22 cellular contexts compared by ENCODE assay signal in genomic region chr15:59150185-59150584, GRCh38. TPM values are rescaled to one million over a fixed set of nuclear protein-coding genes. Genes with fewer than 3 reads are reported as not detected.
DNase-seq lines count a peak whose midpoint lies in the region; ATAC-seq and TF ChIP-seq lines count a peak whose summit lies in the region.
"Had no signal": no experiment of that assay in that cellular context is flagged by ENCODE, and none has a peak within 500 bp of the region (broad histone marks: within the 10 kb centered on the region; RNA-seq: fewer than 3 reads in every experiment).

No MANE protein-coding gene starts in this region.

- no peaks in the 10 kb centered on the region for H4K20me1 ChIP-seq in OCI-LY1 (ENCODE audit: insufficient read depth, low read length)

- no peaks in the 10 kb centered on the region for H3K9me3 ChIP-seq in OCI-LY1 (ENCODE audit: low read length)
- H3K9me3 ChIP-seq: Caco-2 had no signal

- TF ChIP-seq CTCF in OCI-LY1 (IDR thresholded peaks at IDR 0.05; ENCODE audit: low read length), result no peak
- no peak for TF ChIP-seq CTCF in dorsolateral prefrontal cortex (IDR thresholded peaks at IDR 0.05 in 54 of 56, conservative IDR thresholded peaks at IDR 0.05 in 2 of 56; ENCODE audit: low read depth in 1 of 56, partially characterized antibody in 56 of 56)

- no peak overlapping the region for H3K4me2 ChIP-seq in OCI-LY1 (ENCODE audit: low read length)

- H3K27ac ChIP-seq in OCI-LY1 (ENCODE audit: low read depth, low read length, poor library complexity, severe bottlenecking), result peak overlapping the region; percentile 35
- peak overlapping the region in 50 of 59 donors; percentile 11 to 90 (median 72) for H3K27ac ChIP-seq in dorsolateral prefrontal cortex
- H3K27ac ChIP-seq in temporal lobe (ENCODE audit: low read depth, low read length), result peak overlapping the region; percentile 70
- H3K27ac ChIP-seq: RWPE1 had no signal

- H3K79me2 ChIP-seq in OCI-LY1 (ENCODE audit: insufficient read depth, low read length), result no peaks in the 10 kb centered on the region

- intact Hi-C loops in dorsolateral prefrontal cortex (cut with DNase I), result no loop called here
- intact Hi-C loops in left colon (cut with DNase I, micrococcal nuclease), result no loop called here
- intact Hi-C loops in Right ventricle myocardium superior (cut with DNase I), result loop anchor here (10.0 kb wide), 1 partner anchor 175 kb away; no protein-coding TSS in a partner anchor

- DNase-seq in dorsolateral prefrontal cortex (peak in 5 of 10 donors; percentile 51 to 69 (median 59)), left colon (no peak), SIG-M5 (lab: John Stamatoyannopoulos, UW) (no peak), Right ventricle myocardium superior (no peak)
- no peak for DNase-seq in activated T-cell treated with anti-CD3 and anti-CD28 coated beads, Interleukin-2, amount 50 U/mL, for 1 hour
- DNase-seq: AML-193; Caco-2; CD4-positive, CD25-positive, alpha-beta regulatory T cell; DMS153; KG1; NCI-H1105; NCI-H1694 treated with DMSO at 0.1 percent for 48 hours; NCI-H2107; NCI-H2227 treated with DMSO at 0.1 percent for 48 hours; NCI-H69; OCI-M1 had no signal

- ATAC-seq in left colon (peak; percentile 22), Right ventricle myocardium superior (ENCODE audit: poor library complexity) (no peak), HG03469 (IDR thresholded peaks at IDR 0.05; ENCODE audit: unreplicated experiment) (no peak)

- H3K4me3 ChIP-seq in OCI-LY1 (ENCODE audit: low read depth, low read length, poor library complexity, severe bottlenecking) (no peak overlapping the region), dorsolateral prefrontal cortex (no peak overlapping the region)

- H3K36me3 ChIP-seq in OCI-LY1 (ENCODE audit: insufficient read depth, low read length), result peaks cover 89% of the 10 kb centered on the region

- H3K9ac ChIP-seq in OCI-LY1 (ENCODE audit: low read length), result no peak overlapping the region

- no peaks in the 10 kb centered on the region for H3K4me1 ChIP-seq in OCI-LY1 (ENCODE audit: insufficient read depth, low read length, severe bottlenecking)
- H3K4me1 ChIP-seq: Caco-2 had no signal

- H3F3A ChIP-seq in OCI-LY1 (ENCODE audit: insufficient read depth, low read length), result no peaks in the 10 kb centered on the region

- no peak overlapping the region for H2AFZ ChIP-seq in OCI-LY1 (ENCODE audit: low read length)

- no peaks in the 10 kb centered on the region for H3K27me3 ChIP-seq in OCI-LY1 (ENCODE audit: insufficient read depth, low read length)
- no peaks in the 10 kb centered on the region for H3K27me3 ChIP-seq in dorsolateral prefrontal cortex

- H3K9me2 ChIP-seq in OCI-LY1 (ENCODE audit: low read depth, low read length), result no peaks in the 10 kb centered on the region

RNA-seq across cellular contexts. Expression of gene CCNB2, which starts 45.2 kb away (rescaled TPM):
- total RNA-seq in dorsolateral prefrontal cortex (1 to 10 TPM in 28 of 120 experiments, under 1 TPM in 78, not detected in 14; 0.18 to 2.1 (median 0.74) TPM), left colon (10 to 100 TPM in 1 of 2 donors, 1 to 10 TPM in 1; 7.6 to 17.6 TPM), temporal lobe (2.7 TPM), Right ventricle myocardium superior (0.86 TPM)

RNA-seq across cellular contexts. Expression of gene LDHAL6B, which starts 56.5 kb away (rescaled TPM):
- total RNA-seq in dorsolateral prefrontal cortex, result not detected
- total RNA-seq in left colon, result not detected
- not detected for total RNA-seq in temporal lobe
- not detected for total RNA-seq in Right ventricle myocardium superior
- total RNA-seq: Caco-2; CD4-positive, CD25-positive, alpha-beta regulatory T cell; H1; M059J had no signal
